10 cellular contexts compared by ENCODE assay signal in the genomic region with DNA sequence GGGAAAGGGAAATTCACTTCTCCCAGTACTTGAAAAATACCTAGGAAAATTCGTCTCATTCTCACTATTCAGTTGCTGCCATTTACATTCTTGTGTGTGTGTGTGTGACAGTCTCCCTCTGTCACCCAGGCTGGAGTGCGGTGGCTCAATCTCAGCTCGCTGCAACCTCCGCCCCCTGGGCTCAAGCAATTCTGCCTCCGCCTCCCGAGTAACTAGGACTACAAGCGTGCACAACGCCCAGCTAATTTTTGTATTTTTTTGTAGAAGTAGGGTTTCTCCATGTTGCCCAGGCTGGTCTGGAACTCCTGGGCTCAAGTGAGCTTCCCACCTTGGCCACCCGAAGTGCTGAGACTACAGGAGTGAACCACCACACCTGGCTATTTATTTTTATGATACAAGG. TPM values are rescaled to one million over a fixed set of nuclear protein-coding genes. Genes with fewer than 3 reads are reported as not detected.
DNase-seq lines count a peak whose midpoint lies in the region; ATAC-seq and TF ChIP-seq lines count a peak whose summit lies in the region.
"Had no signal": no experiment of that assay in that cellular context is flagged by ENCODE, and none has a peak within 500 bp of the region (broad histone marks: within the 10 kb centered on the region; RNA-seq: fewer than 3 reads in every experiment).

No MANE protein-coding gene starts in this region.

- no peak for TF ChIP-seq CTCF in Caco-2 (IDR thresholded peaks at IDR 0.05; ENCODE audit: insufficient read depth in 1 of 2, low read depth in 1 of 2, low read length in 1 of 2, severe bottlenecking in 1 of 2, unreplicated experiment in 1 of 2)
- TF ChIP-seq CTCF in OCI-LY3 (IDR thresholded peaks at IDR 0.05; ENCODE audit: low read depth, low read length), result no peak
- no peak for TF ChIP-seq CTCF in osteocyte (IDR thresholded peaks at IDR 0.05)

- H2AFZ ChIP-seq in OCI-LY3 (ENCODE audit: low read depth, low read length), result no peak overlapping the region

- H3K27me3 ChIP-seq in Caco-2 (replicated peaks; ENCODE audit: control insufficient read depth, insufficient read depth, low read length) (no peaks in the 10 kb centered on the region), OCI-LY3 (ENCODE audit: low read depth, low read length) (no peaks in the 10 kb centered on the region), endocrine pancreas (ENCODE audit: control insufficient read depth, insufficient read depth, low read length) (no peaks in the 10 kb centered on the region)

- H3K9me3 ChIP-seq in Caco-2 (no peaks in the 10 kb centered on the region), OCI-LY3 (ENCODE audit: insufficient read depth, low read length) (no peaks in the 10 kb centered on the region), endocrine pancreas (ENCODE audit: control insufficient read depth, low read length) (no peaks in the 10 kb centered on the region)

- H3K36me3 ChIP-seq in Caco-2 (ENCODE audit: control insufficient read depth, insufficient read depth, low read length) (peaks cover 10% of the 10 kb centered on the region; the same call in 1 of the 2 replicates), OCI-LY3 (replicated peaks; ENCODE audit: low read depth, low read length) (peaks cover 39% of the 10 kb centered on the region), endocrine pancreas (ENCODE audit: control insufficient read depth, insufficient read depth, low read length) (peaks cover 12% of the 10 kb centered on the region)

- peaks cover 16% of the 10 kb centered on the region for H3K79me2 ChIP-seq in OCI-LY3 (ENCODE audit: low read length)

- peak overlapping the region; percentile 76 for H3K4me2 ChIP-seq in OCI-LY3 (ENCODE audit: low read length)

- H3K9ac ChIP-seq in OCI-LY3 (ENCODE audit: low read length) (peak overlapping the region; percentile 80), endocrine pancreas (ENCODE audit: control insufficient read depth, insufficient read depth, low read length) (no peak overlapping the region)

- no peaks in the 10 kb centered on the region for H3K9me3 Mint-ChIP-seq in Caco-2 (ENCODE audit: unreplicated experiment)
- H3K9me3 Mint-ChIP-seq in osteocyte (ENCODE audit: unreplicated experiment), result no peaks in the 10 kb centered on the region

- ATAC-seq in HG03432 (IDR thresholded peaks at IDR 0.05; ENCODE audit: unreplicated experiment), result no peak
- ATAC-seq in GM21423 (IDR thresholded peaks at IDR 0.05; ENCODE audit: unreplicated experiment), result no peak

- H4K20me1 ChIP-seq in OCI-LY3 (ENCODE audit: insufficient read depth, low read length), result no peaks in the 10 kb centered on the region

- H3K4me1 ChIP-seq in Caco-2 (peaks cover 12% of the 10 kb centered on the region), OCI-LY3 (ENCODE audit: low read length) (peaks cover 13% of the 10 kb centered on the region), endocrine pancreas (ENCODE audit: control insufficient read depth, insufficient read depth, low read length) (no peaks in the 10 kb centered on the region)

- POLR2A ChIA-PET in Caco-2 (lab: Charles Lee), result interaction anchor here (0.9 to 1.8 kb wide), 3 partner anchors 26 to 43 kb away, joined by 4 to 19 read pairs (median 5); partner anchors contain the start of genes CHTOP and S100A14

- H3K4me3 ChIP-seq in Caco-2 (ENCODE audit: low read depth, low read length) (peak overlapping the region; percentile 70), OCI-LY3 (ENCODE audit: low read length) (peak overlapping the region; percentile 83), endocrine pancreas (ENCODE audit: control insufficient read depth, insufficient read depth, low read length) (peak overlapping the region; percentile 87)

- no peaks in the 10 kb centered on the region for H3K27me3 Mint-ChIP-seq in Caco-2 (ENCODE audit: insufficient read depth, unreplicated experiment)
- no peaks in the 10 kb centered on the region for H3K27me3 Mint-ChIP-seq in osteocyte (ENCODE audit: unreplicated experiment)

- H3K36me3 Mint-ChIP-seq in Caco-2 (ENCODE audit: insufficient read depth, unreplicated experiment) (peaks cover 14% of the 10 kb centered on the region), osteocyte (ENCODE audit: unreplicated experiment) (peaks cover 25% of the 10 kb centered on the region)

- H3K4me1 Mint-ChIP-seq in Caco-2 (ENCODE audit: low read depth, unreplicated experiment) (peaks cover 7% of the 10 kb centered on the region), osteocyte (ENCODE audit: unreplicated experiment) (peaks cover 14% of the 10 kb centered on the region)

- CTCF ChIA-PET in Caco-2 (lab: Charles Lee), result no interaction called here

- BruUV-seq in Caco-2 (replicated peaks; lab: Mats Ljungman, UMichigan), result no TSS peak

- DNase-seq in Caco-2, result no peak
- no peak for DNase-seq in osteocyte (ENCODE audit: extremely low spot score, unreplicated experiment)
- no peak for DNase-seq in RPMI8226
- DNase-seq in stimulated activated CD4-positive, alpha-beta T cell treated with anti-CD3 and anti-CD28 coated beads, Interleukin-2, amount 100 ng/mL, for 48 hours, result no peak
- DNase-seq: anterior cingulate cortex, NCI-H2029 treated with DMSO at 0.1 percent for 48 hours had no signal

- H3K27ac ChIP-seq in OCI-LY3 (ENCODE audit: low read length), result no peak overlapping the region

- H3K4me3 Mint-ChIP-seq in Caco-2 (ENCODE audit: unreplicated experiment), result peak overlapping the region; percentile 97
- peak overlapping the region; percentile 97 for H3K4me3 Mint-ChIP-seq in osteocyte (ENCODE audit: unreplicated experiment)

- peak overlapping the region; percentile 91 for H3K27ac Mint-ChIP-seq in Caco-2 (ENCODE audit: unreplicated experiment)
- H3K27ac Mint-ChIP-seq in osteocyte (ENCODE audit: unreplicated experiment), result peak overlapping the region; percentile 90

- intact Hi-C loops in Caco-2 (cut with micrococcal nuclease; ENCODE audit: unreplicated experiment), result loop anchor here (1.0 kb wide), 1 partner anchor 12 kb away; no protein-coding TSS in a partner anchor

RNA-seq across cellular contexts. Expression of gene SNAPIN, which starts 1.2 kb away (rescaled TPM):
- total RNA-seq in Caco-2 (2022) (32.8 and 34.1 TPM in 2 replicates), osteocyte (39.7 and 46.3 TPM in 2 replicates)

RNA-seq across cellular contexts. Expression of gene ILF2, which starts 11.1 kb away (rescaled TPM):
- total RNA-seq in Caco-2 (2022), result 287 and 289 TPM in 2 replicates
- 151 and 157 TPM in 2 replicates for total RNA-seq in osteocyte

RNA-seq across cellular contexts. Expression of gene NPR1, which starts 18.8 kb away (rescaled TPM):
- 1.4 and 2.0 TPM in 2 replicates for total RNA-seq in Caco-2 (2022)
- total RNA-seq in osteocyte, result 0.16 TPM in 1 of 2 replicates, not detected in the other

RNA-seq across cellular contexts. Expression of gene CHTOP, which starts 25.8 kb away (rescaled TPM):
- 85.1 and 90.6 TPM in 2 replicates for total RNA-seq in Caco-2 (2022)
- total RNA-seq in osteocyte, result 74.3 and 75.2 TPM in 2 replicates

RNA-seq across cellular contexts. Expression of gene S100A1, which starts 31.4 kb away (rescaled TPM):
- total RNA-seq in Caco-2 (2022), result 12.6 and 18.1 TPM in 2 replicates
- 1.1 TPM in 1 of 2 replicates, not detected in the other for total RNA-seq in osteocyte
